ENCODE assay signal across 24 cellular contexts in the genomic region with DNA sequence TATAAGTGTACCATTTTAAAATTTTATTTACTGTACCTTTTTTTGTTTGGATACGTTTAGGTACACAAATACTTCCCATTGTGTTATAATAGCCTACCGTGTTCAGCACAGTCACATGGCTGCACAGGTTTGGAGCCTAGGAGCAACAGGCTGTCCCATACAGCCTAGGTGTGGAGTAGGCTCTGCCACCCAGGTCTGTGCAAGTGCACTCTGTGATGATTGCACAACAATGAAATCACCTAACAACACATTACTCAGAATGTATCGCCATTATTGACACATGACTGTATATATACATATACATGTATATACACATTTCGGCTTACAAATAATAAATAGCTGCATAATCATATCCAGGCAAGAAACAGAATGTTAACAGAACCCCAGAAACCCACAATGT.
"Had no signal": no experiment of that assay in that cellular context is flagged by ENCODE, and none has a peak within 500 bp of the region (broad histone marks: within the 10 kb centered on the region; RNA-seq: fewer than 3 reads in every experiment).

No MANE protein-coding gene starts in this region.

- ATAC-seq: activated CD4-positive, CD25-positive, alpha-beta regulatory T cell treated with anti-CD3 and anti-CD28 coated beads, Interleukin-2, amount 50 U/mL, for 24 hours; activated T-cell treated with anti-CD3 and anti-CD28 coated beads, Interleukin-2, amount 50 U/mL, for 72 hours; effector memory CD8-positive, alpha-beta T cell; gastroesophageal sphincter; stimulated activated naive CD8-positive, alpha-beta T cell treated with anti-CD3 and anti-CD28 coated beads, Interleukin-15, Interleukin-2, amounts not matched to agents 100 U/mL and 50 U/mL, for 24 hours had no signal

- FAIRE-seq: endothelial cell of umbilical vein had no signal

- DNase-seq: activated CD4-positive, alpha-beta memory T cell treated with anti-CD3 and anti-CD28 coated beads, Interleukin-2, amount 10 ng/mL, durations not matched to agents 7 days and 5 days; activated CD4-positive, alpha-beta T cell treated with anti-CD3 and anti-CD28 coated beads, Interleukin-2, amount 10 ng/mL, durations not matched to agents 24 days and 14 days; activated effector memory CD4-positive, alpha-beta T cell treated with Interleukin-2 at 50 U/mL for 16 hours; activated naive CD4-positive, alpha-beta T cell treated with anti-CD3 and anti-CD28 coated beads for 36 hours; activated naive CD8-positive, alpha-beta T cell treated with anti-CD3 and anti-CD28 coated beads, Interleukin-2, amount 10 ng/mL, durations not matched to agents 7 days and 5 days; activated T-cell treated with anti-CD3 and anti-CD28 coated beads, Interleukin-2, amount 50 U/mL, for 72 hours; amniotic stem cell; colonic mucosa; dorsolateral prefrontal cortex; effector memory CD8-positive, alpha-beta T cell; esophagus squamous epithelium; head of caudate nucleus; hypothalamus; ovary; stimulated activated CD4-positive, alpha-beta T cell treated with anti-CD3 and anti-CD28 coated beads, Interleukin-12 subunit alpha, Interleukin-12 subunit beta, amount 100 ng/mL, for 4 hours; stimulated activated CD4-positive, alpha-beta T cell treated with anti-CD3 and anti-CD28 coated beads, Interleukin-4, amount 100 ng/mL, for 4 hours; stimulated activated naive CD8-positive, alpha-beta T cell treated with anti-CD3 and anti-CD28 coated beads, Interleukin-15, Interleukin-2, amounts not matched to agents 100 U/mL and 50 U/mL, for 24 hours had no signal

- H3K27ac ChIP-seq: breast epithelium, colonic mucosa, dorsolateral prefrontal cortex, esophagus squamous epithelium, gastroesophageal sphincter, neutrophil, ovary, tibial nerve, vagina had no signal
